17 cellular contexts compared by ENCODE assay signal in genomic region chr18:77203851-77204250, GRCh38. TPM values are rescaled to one million over a fixed set of nuclear protein-coding genes. Genes with fewer than 3 reads are reported as not detected.
A peak's percentile ranks its signal among the peaks of the same experiment; 100 is the strongest.
DNase-seq lines count a peak whose midpoint lies in the region; ATAC-seq and TF ChIP-seq lines count a peak whose summit lies in the region.
"Had no signal": no experiment of that assay in that cellular context is flagged by ENCODE, and none has a peak within 500 bp of the region (broad histone marks: within the 10 kb centered on the region; RNA-seq: fewer than 3 reads in every experiment).

No MANE protein-coding gene starts in this region.

- H3K4me1 ChIP-seq in left lung (peaks cover 6 to 18% of the 10 kb centered on the region in 2 donors), upper lobe of right lung (peaks cover 16% of the 10 kb centered on the region)
- H3K4me1 ChIP-seq: Caco-2 had no signal

- H3K27ac ChIP-seq in left lung (no peak overlapping the region), upper lobe of right lung (no peak overlapping the region)
- H3K27ac ChIP-seq: 22Rv1; A549; BLaER1 treated with 17β-estradiol and CSF1 and Interleukin-3, amounts not matched to agents 10 nM and 100 nM; C4-2B had no signal

- no peaks in the 10 kb centered on the region for H3K9me3 ChIP-seq in left lung
- no peaks in the 10 kb centered on the region for H3K9me3 ChIP-seq in upper lobe of right lung
- H3K9me3 ChIP-seq: A549; BLaER1 treated with 17β-estradiol and CSF1 and Interleukin-3, amounts not matched to agents 10 nM and 100 nM; Caco-2 had no signal

- ATAC-seq in left lung = peak; percentile 40
- peak; percentile 52 for ATAC-seq in upper lobe of right lung
- ATAC-seq: A549; CD8-positive, alpha-beta T cell had no signal

- no peak for TF ChIP-seq CTCF in left lung (IDR thresholded peaks at IDR 0.05)
- no peak for TF ChIP-seq CTCF in upper lobe of right lung (IDR thresholded peaks at IDR 0.05)

- DNase-seq in DMS79 treated with DMSO at 0.1 percent for 48 hours (lab: John Stamatoyannopoulos, UW) = peak; percentile 2
- no peak for DNase-seq in DMS79 (lab: John Stamatoyannopoulos, UW)
- DNase-seq in left lung = no peak
- DNase-seq in upper lobe of right lung = peak; percentile 73
- no peak for DNase-seq in NCI-H446 treated with DMSO at 0.1 percent for 48 hours (lab: John Stamatoyannopoulos, UW)
- DNase-seq: AML-193; Caco-2; Calu3; CD4-positive, alpha-beta T cell; CD8-positive, alpha-beta T cell; GF-D8 had no signal

- intact Hi-C loops in left lung (cut with DNase I) = no loop called here
- intact Hi-C loops in upper lobe of right lung (cut with DNase I) = no loop called here

- H3K4me3 ChIP-seq in left lung (no peak overlapping the region), upper lobe of right lung (no peak overlapping the region)
- H3K4me3 ChIP-seq: A549; BLaER1 treated with 17β-estradiol and CSF1 and Interleukin-3, amounts not matched to agents 10 nM and 100 nM had no signal

- H3K36me3 ChIP-seq in left lung (no peaks in the 10 kb centered on the region), upper lobe of right lung (no peaks in the 10 kb centered on the region)
- H3K36me3 ChIP-seq: BLaER1 treated with 17β-estradiol and CSF1 and Interleukin-3, amounts not matched to agents 10 nM and 100 nM had no signal

- H3K27me3 ChIP-seq in left lung (no peaks in the 10 kb centered on the region), upper lobe of right lung (no peaks in the 10 kb centered on the region)
- H3K27me3 ChIP-seq: BLaER1 treated with 17β-estradiol and CSF1 and Interleukin-3, amounts not matched to agents 10 nM and 100 nM had no signal

RNA-seq across cellular contexts. Expression of gene GALR1, which starts 45.8 kb away (rescaled TPM):
- total RNA-seq in left lung (not detected), upper lobe of right lung (0.06 TPM)
- total RNA-seq: A172; B cell; Caco-2; Calu3; CD4-positive, alpha-beta T cell; CD8-positive, alpha-beta T cell had no signal

Comparison
In these comparisons a context has a peak if more than half of its experiments do, and no peak if none do; other contexts are left out.
1. DNase-seq: peak in DMS79 treated with DMSO at 0.1 percent for 48 hours (single experiment) and upper lobe of right lung (single experiment); none in DMS79 (single experiment), left lung (0 of 2) and NCI-H446 treated with DMSO at 0.1 percent for 48 hours (single experiment).